In the genomic region with DNA sequence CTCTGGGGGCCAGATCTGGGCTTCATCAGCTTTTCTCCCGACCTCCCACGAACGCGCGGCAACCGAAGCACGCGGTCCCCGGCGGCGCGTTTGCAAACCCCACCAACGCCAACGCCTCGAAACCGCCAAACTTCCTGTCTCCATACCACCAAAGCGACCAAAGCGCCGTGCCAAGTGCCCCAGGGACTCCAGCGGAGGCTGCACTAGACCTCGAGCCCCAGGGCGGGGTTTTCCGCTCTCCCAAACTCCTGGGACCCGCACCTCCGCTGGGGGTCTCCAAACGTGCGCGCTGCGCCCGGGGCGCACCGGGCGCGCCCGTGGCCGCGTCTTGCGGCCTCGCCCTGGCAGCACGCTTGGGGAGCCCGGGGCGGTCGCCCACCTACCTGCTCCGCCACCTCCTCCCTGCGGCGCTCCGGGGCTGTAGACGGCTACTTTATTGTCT, we compare ENCODE assay signal across 8 cellular contexts.
A peak's percentile ranks its signal among the peaks of the same experiment; 100 is the strongest.
DNase-seq lines count a peak whose midpoint lies in the region; ATAC-seq and TF ChIP-seq lines count a peak whose summit lies in the region.

No MANE protein-coding gene starts in this region.

- H3K27me3 ChIP-seq in SJCRH30 (peaks cover 3% of the 10 kb centered on the region; the same call in 1 of the 2 replicates), parathyroid adenoma (ENCODE audit: control insufficient read depth, insufficient read depth, low read length) (no peaks in the 10 kb centered on the region)

- no peak overlapping the region for H2AFZ ChIP-seq in parathyroid adenoma

- peak overlapping the region; percentile 31; the same call in 1 of the 2 replicates for H3K27ac ChIP-seq in SJCRH30
- no peak overlapping the region for H3K27ac ChIP-seq in parathyroid adenoma

- H3K9me3 ChIP-seq in SJCRH30 (replicated peaks) (no peaks in the 10 kb centered on the region), parathyroid adenoma (ENCODE audit: control insufficient read depth, low read length) (no peaks in the 10 kb centered on the region)

- H3K79me2 ChIP-seq in parathyroid adenoma, result no peaks in the 10 kb centered on the region

- H3K36me3 ChIP-seq in SJCRH30 (no peaks in the 10 kb centered on the region), parathyroid adenoma (ENCODE audit: control insufficient read depth, insufficient read depth, low read length) (no peaks in the 10 kb centered on the region)

- TF ChIP-seq CTCF in parathyroid adenoma (IDR thresholded peaks at IDR 0.05), result no peak

- DNase-seq in ELR (ENCODE audit: low read depth) (peak; percentile 8), SJCRH30 (peak; percentile 27 to 31), head of caudate nucleus (peak in 38 of 42 donors; percentile 27 to 78 (median 53)), NCI-H774 (lab: John Stamatoyannopoulos, UW) (no peak), AG08395 (ENCODE audit: low spot score) (no peak)

- ATAC-seq in GM21526 (IDR thresholded peaks at IDR 0.05; ENCODE audit: low FRiP score, unreplicated experiment) (no peak), GM21515 (IDR thresholded peaks at IDR 0.05; ENCODE audit: unreplicated experiment) (no peak)

- H3K4me1 ChIP-seq in SJCRH30, result no peaks in the 10 kb centered on the region
- peaks cover 3% of the 10 kb centered on the region for H3K4me1 ChIP-seq in parathyroid adenoma

- H3K4me2 ChIP-seq in parathyroid adenoma (ENCODE audit: low read length), result peak overlapping the region; percentile 58

- H3K9ac ChIP-seq in parathyroid adenoma, result no peak overlapping the region

- intact Hi-C loops in head of caudate nucleus (cut with DNase I), result loop anchor here (10.0 kb wide), 2 partner anchors 107 to 237 kb away; no protein-coding TSS in a partner anchor

- H3K4me3 ChIP-seq in SJCRH30 (peak overlapping the region; percentile 62), parathyroid adenoma (ENCODE audit: low read depth, low read length) (peak overlapping the region; percentile 5)

Comparison
In these comparisons a context has a peak if more than half of its experiments do, and no peak if none do; other contexts are left out.
1. DNase-seq: peak in ELR (single experiment), SJCRH30 (2 of 2) and head of caudate nucleus (38 of 42); none in NCI-H774 (single experiment) and AG08395 (single experiment).